In genomic region chr5:101677961-101678360, GRCh38 we compare ENCODE assay signal across 19 cellular contexts.
DNase-seq lines count a peak whose midpoint lies in the region; ATAC-seq, FAIRE-seq and TF ChIP-seq lines count a peak whose summit lies in the region.
"Had no signal": no experiment of that assay in that cellular context is flagged by ENCODE, and none has a peak within 500 bp of the region (broad histone marks: within the 10 kb centered on the region; RNA-seq: fewer than 3 reads in every experiment).

No MANE protein-coding gene starts in this region.

- no peak overlapping the region for H2BK120ac ChIP-seq in H9 (ENCODE audit: low read depth, low read length, poor library complexity, severe bottlenecking)

- no peak overlapping the region for H3T11ph ChIP-seq in H9 (ENCODE audit: low read length)

- WGBS in A549 (ENCODE audit: missing lambda C conversion rate) = 46% methylated on average over 5 of the region's 5 CpGs
- WGBS in H9 (ENCODE audit: extremely low coverage, insufficient read length, low lambda C conversion rate) = no CpG with 5 or more reads among the region's 5 CpGs

- TF ChIP-seq CTCF in A549 (IDR thresholded peaks at IDR 0.05) (no peak), H9 (conservative IDR thresholded peaks at IDR 0.05) (no peak), WTC11 (IDR thresholded peaks at IDR 0.05) (no peak), neural progenitor cell (IDR thresholded peaks at IDR 0.05) (no peak), colonic mucosa (IDR thresholded peaks at IDR 0.05) (no peak)

- no peaks in the 10 kb centered on the region for H3K79me1 ChIP-seq in H9 (ENCODE audit: insufficient read depth, low read depth, low read length, poor library complexity, severe bottlenecking)

- no peak overlapping the region for H2BK5ac ChIP-seq in H9 (ENCODE audit: insufficient read length, low read length)

- H3K27ac ChIP-seq in A549 (no peak overlapping the region), H9 (ENCODE audit: insufficient read length, low read depth, low read length) (no peak overlapping the region), neural progenitor cell (no peak overlapping the region), colonic mucosa (no peak overlapping the region)
- H3K27ac ChIP-seq: body of pancreas, dorsolateral prefrontal cortex, SJCRH30, testis, vagina had no signal

- H3K23ac ChIP-seq in H9 (ENCODE audit: insufficient read length, low read depth, low read length) = no peak overlapping the region

- H3K36me3 Mint-ChIP-seq in H9 (ENCODE audit: insufficient read depth in 1 of 3, low read depth in 3 of 3) = no peaks in the 10 kb centered on the region
- no peaks in the 10 kb centered on the region for H3K36me3 Mint-ChIP-seq in WTC11
- H3K36me3 Mint-ChIP-seq in neural progenitor cell = no peaks in the 10 kb centered on the region

- H2BK12ac ChIP-seq in H9 (ENCODE audit: insufficient read length, low read depth, low read length) = no peak overlapping the region

- POLR2A ChIA-PET in A549 (lab: Yijun Ruan, JAX) (no interaction called here), WTC11 (lab: Charles Lee) (no interaction called here)

- H2AFZ ChIP-seq in H9 (ENCODE audit: low read length) = no peak overlapping the region
- no peak overlapping the region for H2AFZ ChIP-seq in neural progenitor cell (replicated peaks)

- H3K36me3 ChIP-seq in neural progenitor cell = no peaks in the 10 kb centered on the region
- H3K36me3 ChIP-seq in colonic mucosa = no peaks in the 10 kb centered on the region
- H3K36me3 ChIP-seq: SJCRH30, vagina had no signal

- no peak for DNase-seq in A549 (ENCODE audit: low read depth in 1 of 2, low spot score in 1 of 2)
- DNase-seq in H9 = no peak
- DNase-seq in WTC11 (ENCODE audit: low spot score) = no peak
- DNase-seq in neural progenitor cell (ENCODE audit: low spot score) = peak; percentile 33
- DNase-seq in colonic mucosa = no peak
- DNase-seq in AML-193 (lab: John Stamatoyannopoulos, UW) = no peak
- DNase-seq in sciatic nerve (ENCODE audit: low spot score) = no peak
- no peak for DNase-seq in epidermal melanocyte (ENCODE audit: insufficient read length, low spot score)
- DNase-seq: activated B cell treated with CpG ODN at 0.5 μM for 24 hours; activated naive CD4-positive, alpha-beta T cell; kidney; NCI-H524 treated with DMSO at 0.1 percent for 48 hours had no signal

- H3K9me3 Mint-ChIP-seq in H9 (no peaks in the 10 kb centered on the region; a peak in 1 of 5 replicates), WTC11 (no peaks in the 10 kb centered on the region), neural progenitor cell (no peaks in the 10 kb centered on the region)
- H3K9me3 Mint-ChIP-seq: activated B cell treated with CpG ODN at 0.5 μM for 24 hours; activated T-cell treated with anti-CD3 and anti-CD28 coated beads, Interleukin-2, amount 50 U/mL, for 72 hours; neural crest cell had no signal

- H3K27me3 ChIP-seq in H9 (ENCODE audit: insufficient read depth, low read length) = no peaks in the 10 kb centered on the region
- no peaks in the 10 kb centered on the region for H3K27me3 ChIP-seq in neural progenitor cell
- no peaks in the 10 kb centered on the region for H3K27me3 ChIP-seq in colonic mucosa
- H3K27me3 ChIP-seq: body of pancreas, SJCRH30, testis, vagina had no signal

- TF ChIP-seq POLR2A in A549 (IDR thresholded peaks at IDR 0.05; ENCODE audit: low read length) = no peak

- CTCF ChIA-PET in A549 (lab: Yijun Ruan, JAX) = interaction anchor here (0.6 to 2.1 kb wide), 10 partner anchors 9 to 1254 kb away, joined by 3 to 10 read pairs (median 4); no protein-coding TSS in a partner anchor
- CTCF ChIA-PET in WTC11 (lab: Charles Lee) = interaction anchor here (0.6 to 2.0 kb wide), 29 partner anchors 8 to 906 kb away, joined by 3 to 16 read pairs (median 4); no protein-coding TSS in a partner anchor

- ATAC-seq in A549 (peak in 1 of 2 experiments; percentile 23; a peak in 2 of 6 replicates), WTC11 (peak; percentile 12), sciatic nerve (no peak)
- ATAC-seq: activated T-cell treated with anti-CD3 and anti-CD28 coated beads, Interleukin-2, amount 50 U/mL, for 72 hours had no signal

- H4K91ac ChIP-seq in H9 (ENCODE audit: insufficient read length, low read depth, low read length) = no peak overlapping the region

- H3K4me3 ChIP-seq in A549 = no peak overlapping the region
- no peak overlapping the region for H3K4me3 ChIP-seq in neural progenitor cell
- no peak overlapping the region for H3K4me3 ChIP-seq in colonic mucosa
- H3K4me3 ChIP-seq: body of pancreas, dorsolateral prefrontal cortex, SJCRH30, vagina had no signal

- H3K9me3 ChIP-seq in A549 = no peaks in the 10 kb centered on the region
- H3K9me3 ChIP-seq in H9 (ENCODE audit: control insufficient read depth, low read depth, low read length) = no peaks in the 10 kb centered on the region
- no peaks in the 10 kb centered on the region for H3K9me3 ChIP-seq in neural progenitor cell (ENCODE audit: low read depth)
- no peaks in the 10 kb centered on the region for H3K9me3 ChIP-seq in colonic mucosa
- H3K9me3 ChIP-seq: body of pancreas, SJCRH30, testis, vagina had no signal

- H3K4me2 ChIP-seq in A549 (peak overlapping the region; percentile 62), H9 (ENCODE audit: insufficient read depth, insufficient read length, low read length) (no peak overlapping the region), neural progenitor cell (peak overlapping the region; percentile 49)

- H3K4me3 Mint-ChIP-seq in H9 = no peak overlapping the region
- 0 out of 2 replicates have a peak overlapping the region, but pooled peaks have one; percentile 4 for H3K4me3 Mint-ChIP-seq in WTC11
- H3K4me3 Mint-ChIP-seq in neural progenitor cell = no peak overlapping the region
- H3K4me3 Mint-ChIP-seq: activated B cell treated with CpG ODN at 0.5 μM for 24 hours; activated T-cell treated with anti-CD3 and anti-CD28 coated beads, Interleukin-2, amount 50 U/mL, for 72 hours; neural crest cell had no signal

- H3K56ac ChIP-seq in H9 (ENCODE audit: insufficient read length, low read depth, low read length) = no peak overlapping the region

- H3K9ac ChIP-seq in H9 (ENCODE audit: extremely low read depth, insufficient read length, low read length) (no peak overlapping the region), neural progenitor cell (no peak overlapping the region), colonic mucosa (ENCODE audit: low read depth in 2 of 2, low read length in 2 of 2) (no peak overlapping the region)

- no peak for FAIRE-seq in A549 (lab: Jason Lieb, UNC)
- FAIRE-seq: kidney had no signal

- no peak overlapping the region for H2AK5ac ChIP-seq in H9 (ENCODE audit: insufficient read length, low read length)

- no peak overlapping the region for H2BK20ac ChIP-seq in H9 (ENCODE audit: low read depth, low read length, poor library complexity, severe bottlenecking)

- H3K27ac Mint-ChIP-seq in H9 (peak overlapping the region in 2 of 3 experiments; percentile 24 to 25; a peak in 2 of 7 replicates), WTC11 (peak overlapping the region; percentile 4; the same call in 1 of the 2 replicates), neural progenitor cell (no peak overlapping the region)
- H3K27ac Mint-ChIP-seq: activated B cell treated with CpG ODN at 0.5 μM for 24 hours; activated T-cell treated with anti-CD3 and anti-CD28 coated beads, Interleukin-2, amount 50 U/mL, for 72 hours had no signal

- no peaks in the 10 kb centered on the region for H3F3A ChIP-seq in neural progenitor cell (ENCODE audit: low read depth)

- no peak for TF ChIP-seq RAD21 in A549 (conservative IDR thresholded peaks at IDR 0.05 in 1 of 2, IDR thresholded peaks at IDR 0.05 in 1 of 2)

- no peak overlapping the region for H2BK15ac ChIP-seq in H9 (ENCODE audit: low read depth, low read length)

- no peak overlapping the region for H4K5ac ChIP-seq in H9 (ENCODE audit: insufficient read length, low read depth, low read length)

- peaks cover 3% of the 10 kb centered on the region for H3K27me3 Mint-ChIP-seq in H9 (ENCODE audit: low read depth)
- no peaks in the 10 kb centered on the region for H3K27me3 Mint-ChIP-seq in WTC11 (ENCODE audit: low read depth)
- H3K27me3 Mint-ChIP-seq in neural progenitor cell (ENCODE audit: insufficient read depth, low read depth) = peaks cover 2% of the 10 kb centered on the region
- H3K27me3 Mint-ChIP-seq: activated B cell treated with CpG ODN at 0.5 μM for 24 hours had no signal

- H3K4me1 ChIP-seq in A549 = 0 out of 3 replicates have a peak, but pooled peaks cover 19% of the 10 kb centered on the region
- peaks cover 5% of the 10 kb centered on the region; the same call in 1 of the 2 replicates for H3K4me1 ChIP-seq in H9 (ENCODE audit: insufficient read depth, low read length)
- peaks cover 7% of the 10 kb centered on the region for H3K4me1 ChIP-seq in neural progenitor cell
- no peaks in the 10 kb centered on the region for H3K4me1 ChIP-seq in colonic mucosa
- H3K4me1 ChIP-seq: SJCRH30, vagina had no signal

- H4K20me1 ChIP-seq in H9 (ENCODE audit: control insufficient read depth, insufficient read depth, insufficient read length) = no peaks in the 10 kb centered on the region
- H4K20me1 ChIP-seq in neural progenitor cell (ENCODE audit: low read depth) = no peaks in the 10 kb centered on the region

- no peak overlapping the region for H4K8ac ChIP-seq in H9 (replicated peaks; ENCODE audit: insufficient read length, low read depth, low read length)

- H3K18ac ChIP-seq in H9 (ENCODE audit: insufficient read length, low read depth, low read length) = no peak overlapping the region

- H3K4me1 Mint-ChIP-seq in H9 (peaks cover 7 to 9% of the 10 kb centered on the region in 2 experiments), WTC11 (peaks cover 9% of the 10 kb centered on the region), neural progenitor cell (peaks cover 10% of the 10 kb centered on the region)
- H3K4me1 Mint-ChIP-seq: activated B cell treated with CpG ODN at 0.5 μM for 24 hours, neural crest cell had no signal

- no peak for TF ChIP-seq EP300 in A549 (IDR thresholded peaks at IDR 0.05)

- intact Hi-C loops in colonic mucosa (cut with DNase I) (no loop called here), sciatic nerve (cut with DNase I) (no loop called here)

- no peaks in the 10 kb centered on the region for H3K23me2 ChIP-seq in H9 (ENCODE audit: insufficient read length, low read depth, low read length, poor library complexity, severe bottlenecking)

- no peak overlapping the region for H3K14ac ChIP-seq in H9 (ENCODE audit: insufficient read depth, low read length)

- H3K4ac ChIP-seq in H9 (ENCODE audit: low read depth, low read length) = no peak overlapping the region

- no peaks in the 10 kb centered on the region for H3K79me2 ChIP-seq in H9 (ENCODE audit: insufficient read depth, low read length)
- H3K79me2 ChIP-seq in neural progenitor cell (ENCODE audit: low read depth) = no peaks in the 10 kb centered on the region

TF ChIP-seq in A549, 52 proteins besides CTCF, POLR2A, EP300 and RAD21 (continues in another document):
- TF ChIP-seq KDM1A (IDR thresholded peaks at IDR 0.05; ENCODE audit: low read depth) = no peak
- TF ChIP-seq POLR2AphosphoS2 (conservative IDR thresholded peaks at IDR 0.05; ENCODE audit: low read length) = no peak
- no peak for TF ChIP-seq TFCP2L1 (CRISPR knock-in tag; IDR thresholded peaks at IDR 0.05)
- TF ChIP-seq RFX5 (IDR thresholded peaks at IDR 0.05) = no peak
